In the genomic region with DNA sequence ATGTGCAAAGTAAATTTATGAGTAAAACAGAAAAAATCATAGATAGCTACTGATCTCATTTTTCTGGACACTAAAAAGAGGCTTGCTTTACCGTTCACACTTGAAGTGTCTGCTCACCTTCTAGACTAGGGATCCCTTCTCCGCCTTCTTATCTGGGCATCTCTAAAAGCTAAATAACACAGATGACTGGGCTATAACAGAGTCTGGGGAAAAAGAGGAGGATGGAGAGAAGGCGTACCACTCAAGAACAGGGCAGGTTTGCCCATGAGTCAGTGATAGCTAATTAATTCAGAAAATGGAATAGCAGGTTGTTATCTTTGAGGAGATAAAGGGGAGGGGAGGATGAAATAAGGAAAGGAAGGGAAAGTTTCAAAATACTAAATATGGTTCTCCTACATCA, we compare ENCODE assay signal across 17 cellular contexts.
DNase-seq lines count a peak whose midpoint lies in the region; ATAC-seq and TF ChIP-seq lines count a peak whose summit lies in the region.
"Had no signal": no experiment of that assay in that cellular context is flagged by ENCODE, and none has a peak within 500 bp of the region (broad histone marks: within the 10 kb centered on the region; RNA-seq: fewer than 3 reads in every experiment).

No MANE protein-coding gene starts in this region.

- H3K9me3 ChIP-seq in HEK293 (ENCODE audit: control insufficient read depth, insufficient read depth, low read depth, low read length) (no peaks in the 10 kb centered on the region), neural progenitor cell (ENCODE audit: low read depth) (no peaks in the 10 kb centered on the region)
- H3K9me3 ChIP-seq: BLaER1 treated with 17β-estradiol and CSF1 and Interleukin-3, amounts not matched to agents 10 nM and 100 nM; HAP-1 had no signal

- no peaks in the 10 kb centered on the region for H3K9me3 Mint-ChIP-seq in activated CD4-positive, alpha-beta T cell treated with anti-CD3 and anti-CD28 coated beads for 36 hours (ENCODE audit: low read depth)
- no peaks in the 10 kb centered on the region for H3K9me3 Mint-ChIP-seq in central memory CD8-positive, alpha-beta T cell
- H3K9me3 Mint-ChIP-seq in neural progenitor cell (peaks cover 2% of the 10 kb centered on the region), osteocyte (ENCODE audit: unreplicated experiment) (no peaks in the 10 kb centered on the region)
- H3K9me3 Mint-ChIP-seq: CD4-positive, CD25-positive, alpha-beta regulatory T cell; HFFc6 had no signal

- no peak overlapping the region for H3K27ac ChIP-seq in HEK293 (ENCODE audit: extremely low read depth, low read depth, low read length)
- peak overlapping the region; percentile 31 for H3K27ac ChIP-seq in neural progenitor cell
- H3K27ac ChIP-seq: BLaER1 treated with 17β-estradiol and CSF1 and Interleukin-3, amounts not matched to agents 10 nM and 100 nM; HL-60 had no signal

- no peak for DNase-seq in activated CD4-positive, alpha-beta T cell treated with anti-CD3 and anti-CD28 coated beads for 36 hours
- no peak for DNase-seq in activated CD4-positive, alpha-beta T cell treated with anti-CD3 and anti-CD28 coated beads for 48 hours
- no peak for DNase-seq in central memory CD8-positive, alpha-beta T cell (ENCODE audit: low spot score in 2 of 2)
- no peak for DNase-seq in neural progenitor cell (ENCODE audit: low spot score)
- no peak for DNase-seq in osteocyte (ENCODE audit: extremely low spot score, unreplicated experiment)
- no peak for DNase-seq in OCI-M1 (lab: John Stamatoyannopoulos, UW)
- no peak for DNase-seq in HUDEP-2 (lab: John Stamatoyannopoulos, UW; ENCODE audit: unreplicated experiment in 76 of 76)
- DNase-seq: ACHN; Calu3; CD4-positive, CD25-positive, alpha-beta regulatory T cell; DND-41; GDM1; HFFc6 had no signal

- peaks cover 16% of the 10 kb centered on the region for H3F3A ChIP-seq in neural progenitor cell (ENCODE audit: low read depth)

- H3K36me3 ChIP-seq in HEK293 (ENCODE audit: control insufficient read depth in 2 of 2, insufficient read depth in 1 of 2, low read length in 2 of 2): no peaks in the 10 kb centered on the region
- peaks cover 3% of the 10 kb centered on the region for H3K36me3 ChIP-seq in neural progenitor cell
- H3K36me3 ChIP-seq: HAP-1 had no signal

- POLR2A ChIA-PET in activated CD4-positive, alpha-beta T cell treated with anti-CD3 and anti-CD28 coated beads for 36 hours (lab: Charles Lee): no interaction called here
- POLR2A ChIA-PET in HEK293 (lab: Yijun Ruan, JAX): no interaction called here

- no peak overlapping the region for H2AFZ ChIP-seq in neural progenitor cell (replicated peaks)

- no peak for TF ChIP-seq CTCF in HEK293 (tag by site-specific recombination; IDR thresholded peaks at IDR 0.05)
- TF ChIP-seq CTCF in neural progenitor cell (IDR thresholded peaks at IDR 0.05): no peak
- no peak for TF ChIP-seq CTCF in osteocyte (IDR thresholded peaks at IDR 0.05)

- peaks cover 50% of the 10 kb centered on the region for H3K4me1 Mint-ChIP-seq in activated CD4-positive, alpha-beta T cell treated with anti-CD3 and anti-CD28 coated beads for 36 hours
- H3K4me1 Mint-ChIP-seq in central memory CD8-positive, alpha-beta T cell: peaks cover 39% of the 10 kb centered on the region
- peaks cover 28% of the 10 kb centered on the region for H3K4me1 Mint-ChIP-seq in neural progenitor cell
- H3K4me1 Mint-ChIP-seq in osteocyte (ENCODE audit: unreplicated experiment): peaks cover 47% of the 10 kb centered on the region

- H3K4me3 Mint-ChIP-seq in activated CD4-positive, alpha-beta T cell treated with anti-CD3 and anti-CD28 coated beads for 36 hours: no peak overlapping the region
- H3K4me3 Mint-ChIP-seq in central memory CD8-positive, alpha-beta T cell: no peak overlapping the region
- H3K4me3 Mint-ChIP-seq in neural progenitor cell (no peak overlapping the region), osteocyte (ENCODE audit: unreplicated experiment) (no peak overlapping the region)
- H3K4me3 Mint-ChIP-seq: CD4-positive, CD25-positive, alpha-beta regulatory T cell; HFFc6 had no signal

- H3K36me3 Mint-ChIP-seq in activated CD4-positive, alpha-beta T cell treated with anti-CD3 and anti-CD28 coated beads for 36 hours (ENCODE audit: low read depth): peaks cover 32% of the 10 kb centered on the region
- peaks cover 11% of the 10 kb centered on the region for H3K36me3 Mint-ChIP-seq in central memory CD8-positive, alpha-beta T cell (ENCODE audit: insufficient read depth)
- peaks cover 5% of the 10 kb centered on the region for H3K36me3 Mint-ChIP-seq in neural progenitor cell
- peaks cover 34% of the 10 kb centered on the region for H3K36me3 Mint-ChIP-seq in osteocyte (ENCODE audit: unreplicated experiment)

- intact Hi-C loops in activated CD4-positive, alpha-beta T cell treated with anti-CD3 and anti-CD28 coated beads for 36 hours (cut with DNase I, micrococcal nuclease): no loop called here

- peaks cover 44% of the 10 kb centered on the region for H4K20me1 ChIP-seq in neural progenitor cell (ENCODE audit: low read depth)

- no peaks in the 10 kb centered on the region for H3K27me3 Mint-ChIP-seq in activated CD4-positive, alpha-beta T cell treated with anti-CD3 and anti-CD28 coated beads for 36 hours
- H3K27me3 Mint-ChIP-seq in central memory CD8-positive, alpha-beta T cell: no peaks in the 10 kb centered on the region
- H3K27me3 Mint-ChIP-seq in neural progenitor cell (ENCODE audit: insufficient read depth, low read depth): no peaks in the 10 kb centered on the region
- no peaks in the 10 kb centered on the region for H3K27me3 Mint-ChIP-seq in osteocyte (ENCODE audit: unreplicated experiment)
- H3K27me3 Mint-ChIP-seq: CD4-positive, CD25-positive, alpha-beta regulatory T cell had no signal

- H3K9ac ChIP-seq in neural progenitor cell: no peak overlapping the region
- H3K9ac ChIP-seq: BLaER1 treated with 17β-estradiol and CSF1 and Interleukin-3, amounts not matched to agents 10 nM and 100 nM had no signal

- CTCF ChIA-PET in activated CD4-positive, alpha-beta T cell treated with anti-CD3 and anti-CD28 coated beads for 36 hours (lab: Charles Lee): interaction anchor here (1.3 to 1.9 kb wide), 4 partner anchors 11 to 25 kb away, joined by 3 to 5 read pairs (median 4); no protein-coding TSS in a partner anchor
- CTCF ChIA-PET in HEK293 (lab: Yijun Ruan, JAX): interaction anchor here (0.5 to 1.2 kb wide), 3 partner anchors 15 to 198 kb away, joined by 3 read pairs; no protein-coding TSS in a partner anchor

- peaks cover 21% of the 10 kb centered on the region for H3K4me1 ChIP-seq in HEK293 (ENCODE audit: control insufficient read depth, insufficient read depth, low read length)
- H3K4me1 ChIP-seq in neural progenitor cell: peaks cover 14% of the 10 kb centered on the region
- H3K4me1 ChIP-seq: HAP-1 had no signal

- H3K4me3 ChIP-seq in HEK293 (ENCODE audit: low read depth, low read length) (no peak overlapping the region), neural progenitor cell (no peak overlapping the region)
- H3K4me3 ChIP-seq: BLaER1 treated with 17β-estradiol and CSF1 and Interleukin-3, amounts not matched to agents 10 nM and 100 nM; HAP-1 had no signal

- H3K79me2 ChIP-seq in neural progenitor cell (ENCODE audit: low read depth): peaks cover 91% of the 10 kb centered on the region

- H3K4me2 ChIP-seq in neural progenitor cell: no peak overlapping the region
- H3K4me2 ChIP-seq: BLaER1 treated with 17β-estradiol and CSF1 and Interleukin-3, amounts not matched to agents 10 nM and 100 nM had no signal

- ATAC-seq in activated CD4-positive, alpha-beta T cell treated with anti-CD3 and anti-CD28 coated beads for 36 hours: no peak
- no peak for ATAC-seq in central memory CD8-positive, alpha-beta T cell (replicated peaks; ENCODE audit: extremely low read depth, poor library complexity, severe bottlenecking)

- peak overlapping the region; percentile 5 for H3K27ac Mint-ChIP-seq in activated CD4-positive, alpha-beta T cell treated with anti-CD3 and anti-CD28 coated beads for 36 hours
- peak overlapping the region; percentile 13 for H3K27ac Mint-ChIP-seq in central memory CD8-positive, alpha-beta T cell (ENCODE audit: low read depth)
- no peak overlapping the region for H3K27ac Mint-ChIP-seq in neural progenitor cell
- no peak overlapping the region for H3K27ac Mint-ChIP-seq in osteocyte (ENCODE audit: unreplicated experiment)
- H3K27ac Mint-ChIP-seq: CD4-positive, CD25-positive, alpha-beta regulatory T cell had no signal

- H3K27me3 ChIP-seq in neural progenitor cell: no peaks in the 10 kb centered on the region
- H3K27me3 ChIP-seq: BLaER1 treated with 17β-estradiol and CSF1 and Interleukin-3, amounts not matched to agents 10 nM and 100 nM had no signal

TF ChIP-seq in HEK293, 187 proteins besides CTCF, POLR2A, EP300 and RAD21:
- TF ChIP-seq ZNF701 (tag by site-specific recombination; IDR thresholded peaks at IDR 0.05) (no peak), ZBTB20 (tag by site-specific recombination; IDR thresholded peaks at IDR 0.05) (peak; percentile 72), ZNF76 (tag by site-specific recombination; IDR thresholded peaks at IDR 0.05; ENCODE audit: borderline replicate concordance, low read depth) (no peak)
- TF ChIP-seq, protein P1, sequence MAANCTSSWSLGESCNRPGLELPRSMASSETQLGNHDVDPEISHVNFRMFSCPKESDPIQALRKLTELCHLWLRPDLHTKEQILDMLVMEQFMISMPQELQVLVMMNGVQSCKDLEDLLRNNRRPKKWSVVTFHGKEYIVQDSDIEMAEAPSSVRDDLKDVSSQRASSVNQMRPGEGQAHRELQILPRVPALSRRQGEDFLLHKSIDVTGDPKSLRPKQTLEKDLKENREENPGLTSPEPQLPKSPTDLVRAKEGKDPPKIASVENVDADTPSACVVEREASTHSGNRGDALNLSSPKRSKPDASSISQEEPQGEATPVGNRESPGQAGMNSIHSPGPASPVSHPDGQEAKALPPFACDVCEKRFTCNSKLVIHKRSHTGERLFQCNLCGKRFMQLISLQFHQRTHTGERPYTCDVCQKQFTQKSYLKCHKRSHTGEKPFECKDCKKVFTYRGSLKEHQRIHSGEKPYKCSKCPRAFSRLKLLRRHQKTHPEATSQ (tag by site-specific recombination; IDR thresholded peaks at IDR 0.05): no peak

Comparison
In these comparisons a context has a peak if more than half of its experiments do, and no peak if none do; other contexts are left out.
1. H3K27ac Mint-ChIP-seq: peak in activated CD4-positive, alpha-beta T cell treated with anti-CD3 and anti-CD28 coated beads for 36 hours (single experiment) and central memory CD8-positive, alpha-beta T cell (single experiment); none in neural progenitor cell (single experiment) and osteocyte (single experiment).